Comparison of ENCODE assay signal across 8 cellular contexts in genomic region chr11:16946477-16947282, GRCh38.
DNase-seq lines count a peak whose midpoint lies in the region; ATAC-seq and TF ChIP-seq lines count a peak whose summit lies in the region.

No MANE protein-coding gene starts in this region.

- no TSS peak for BruUV-seq in Panc1 (replicated peaks; lab: Mats Ljungman, UMichigan)

- no peaks in the 10 kb centered on the region for H3K9me3 ChIP-seq in right atrium auricular region
- no peaks in the 10 kb centered on the region for H3K9me3 ChIP-seq in left ventricle myocardium inferior (replicated peaks)
- H3K9me3 ChIP-seq in Panc1 (ENCODE audit: control insufficient read depth, insufficient read depth, low read depth, low read length), result no peaks in the 10 kb centered on the region

- H3K4me1 Mint-ChIP-seq in type B pancreatic cell (ENCODE audit: unreplicated experiment), result peaks cover 5% of the 10 kb centered on the region

- H3K4me1 ChIP-seq in right atrium auricular region, result peaks cover 0 to 12% of the 10 kb centered on the region in 2 donors
- H3K4me1 ChIP-seq in left ventricle myocardium inferior, result peaks cover 10% of the 10 kb centered on the region
- peaks cover 3% of the 10 kb centered on the region; the same call in 1 of the 2 replicates for H3K4me1 ChIP-seq in Panc1 (ENCODE audit: control insufficient read depth, insufficient read depth, low read length)

- DNase-seq in right atrium auricular region (ENCODE audit: low spot score) (peak; percentile 43), left ventricle myocardium inferior (no peak), Panc1 (ENCODE audit: low read depth, low spot score) (no peak), type B pancreatic cell (ENCODE audit: extremely low spot score, unreplicated experiment) (no peak), NCI-H748 (lab: John Stamatoyannopoulos, UW; ENCODE audit: unreplicated experiment) (no peak), SHP77 treated with DMSO at 0.1 percent for 48 hours (lab: John Stamatoyannopoulos, UW) (no peak), NCI-H2196 treated with DMSO at 0.1 percent for 48 hours (lab: John Stamatoyannopoulos, UW; ENCODE audit: unreplicated experiment) (no peak)

- no peaks in the 10 kb centered on the region for H3K9me3 Mint-ChIP-seq in type B pancreatic cell

- TF ChIP-seq CTCF in right atrium auricular region (IDR thresholded peaks at IDR 0.05) (no peak), left ventricle myocardium inferior (IDR thresholded peaks at IDR 0.05; ENCODE audit: borderline replicate concordance) (no peak), Panc1 (IDR thresholded peaks at IDR 0.05) (no peak), type B pancreatic cell (conservative IDR thresholded peaks at IDR 0.05) (no peak)

- intact Hi-C loops in left ventricle myocardium inferior (cut with micrococcal nuclease), result loop anchor here (5.0 kb wide), 1 partner anchor 116 kb away; no protein-coding TSS in a partner anchor
- intact Hi-C loops in Panc1 (cut with micrococcal nuclease; ENCODE audit: unreplicated experiment), result loop anchor here (1.0 kb wide), 1 partner anchor 117 kb away; no protein-coding TSS in a partner anchor

- ATAC-seq in HG02973 (IDR thresholded peaks at IDR 0.05; ENCODE audit: unreplicated experiment) (peak; percentile 44), Panc1 (no peak)

- no peak overlapping the region for H3K4me3 Mint-ChIP-seq in type B pancreatic cell

- H3K36me3 Mint-ChIP-seq in type B pancreatic cell, result peaks cover 6% of the 10 kb centered on the region

- in situ Hi-C loops in Panc1 (cut with HindIII; ENCODE audit: low pct_unique_long_range_greater_than_20kb, low sequenced_read_pairs), result no loop called here

- H3K27me3 Mint-ChIP-seq in type B pancreatic cell, result no peaks in the 10 kb centered on the region

- H3K4me3 ChIP-seq in right atrium auricular region, result no peak overlapping the region
- H3K4me3 ChIP-seq in left ventricle myocardium inferior, result no peak overlapping the region
- H3K4me3 ChIP-seq in Panc1 (ENCODE audit: low read depth in 2 of 2, low read length in 2 of 2), result no peak overlapping the region

- POLR2A ChIA-PET in Panc1 (lab: Charles Lee), result interaction anchor here (0.7 kb wide), 1 partner anchor 29 kb away, joined by 5 read pairs; no protein-coding TSS in a partner anchor

- H3K27ac Mint-ChIP-seq in type B pancreatic cell, result peak overlapping the region; percentile 74

- CTCF ChIA-PET in Panc1 (lab: Charles Lee), result interaction anchor here (0.7 to 1.2 kb wide), 3 partner anchors 26 to 163 kb away, joined by 3 to 7 read pairs (median 6); no protein-coding TSS in a partner anchor

- H3K27ac ChIP-seq in right atrium auricular region (no peak overlapping the region), left ventricle myocardium inferior (replicated peaks) (no peak overlapping the region), Panc1 (ENCODE audit: low read length) (peak overlapping the region; percentile 42; the same call in 1 of the 2 replicates)

- H3K36me3 ChIP-seq in right atrium auricular region (no peaks in the 10 kb centered on the region), left ventricle myocardium inferior (no peaks in the 10 kb centered on the region), Panc1 (ENCODE audit: control insufficient read depth, insufficient read depth, low read length) (no peaks in the 10 kb centered on the region)

- H3K27me3 ChIP-seq in right atrium auricular region (no peaks in the 10 kb centered on the region), left ventricle myocardium inferior (ENCODE audit: low read depth) (no peaks in the 10 kb centered on the region), Panc1 (ENCODE audit: control insufficient read depth, insufficient read depth, low read length) (no peaks in the 10 kb centered on the region)
